1 cellular context compared by ENCODE assay signal in genomic region chr9:129432671-129433154, GRCh38.
TF ChIP-seq lines count a peak whose summit lies in the region.

No MANE protein-coding gene starts in this region.

TF ChIP-seq in Ishikawa, 13 proteins besides CTCF, POLR2A, EP300 and RAD21 (continued from another document):
- peak; percentile 96 for TF ChIP-seq NFIC (IDR thresholded peaks at IDR 0.05)
- TF ChIP-seq FOXM1 (IDR thresholded peaks at IDR 0.05; ENCODE audit: borderline replicate concordance, low read depth) = peak; percentile 94
- peak; percentile 88 for TF ChIP-seq MAX (IDR thresholded peaks at IDR 0.05)
- peak; percentile 100 for TF ChIP-seq TCF12 (IDR thresholded peaks at IDR 0.05; ENCODE audit: low read depth)
- peak; percentile 93 for TF ChIP-seq TEAD4 (IDR thresholded peaks at IDR 0.05)
- TF ChIP-seq USF1 (IDR thresholded peaks at IDR 0.05) = peak; percentile 28; the same call in 1 of the 2 replicates
- peak; percentile 77; the same call in 1 of the 2 replicates for TF ChIP-seq YY1 (IDR thresholded peaks at IDR 0.05; ENCODE audit: low read depth)
